9 cellular contexts compared by ENCODE assay signal in the genomic region with DNA sequence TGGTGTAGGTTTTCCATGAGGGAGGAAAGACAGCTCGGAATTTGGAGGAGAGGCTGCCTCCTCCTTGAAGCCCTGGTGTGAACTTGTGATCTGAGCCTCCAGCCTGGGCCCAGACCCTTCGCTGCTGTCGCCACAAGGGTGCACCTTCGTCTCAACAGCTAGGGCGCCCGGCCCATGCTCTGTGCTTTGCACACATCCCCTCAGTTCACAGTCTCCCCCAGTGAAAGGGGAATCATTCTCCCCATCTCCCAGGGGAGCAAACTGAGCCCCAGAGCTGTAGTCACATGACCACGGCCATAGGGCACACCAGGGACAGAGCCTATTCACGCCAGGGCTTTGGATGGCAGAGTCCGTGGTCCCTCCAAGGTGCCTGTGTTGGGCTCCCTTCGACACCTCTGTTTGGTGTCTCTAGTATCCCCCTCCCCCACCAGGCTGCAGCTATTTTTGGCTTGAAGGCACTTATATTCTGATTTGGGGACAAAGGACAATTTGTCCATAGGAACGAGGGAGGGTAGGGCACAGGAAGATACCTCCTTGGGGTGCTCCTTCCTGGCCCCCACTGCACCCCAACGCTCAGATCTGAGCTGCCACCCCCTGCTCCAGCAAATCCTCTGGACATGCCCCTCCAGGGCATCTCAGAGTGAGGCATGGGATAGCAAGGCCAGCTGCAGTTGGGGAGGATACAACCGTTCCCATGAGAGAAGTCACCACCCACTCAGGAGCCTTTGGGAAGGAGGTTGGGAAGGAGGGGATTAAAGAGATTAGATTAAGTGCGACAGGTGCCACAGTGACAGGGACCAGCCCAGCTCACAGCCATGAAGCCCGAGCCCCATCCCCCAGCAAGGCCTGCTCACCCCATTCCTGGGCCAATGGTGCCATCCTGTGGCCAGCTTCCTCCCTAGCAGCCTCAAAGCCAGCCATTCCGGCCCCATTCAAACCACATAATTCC. TPM values are rescaled to one million over a fixed set of nuclear protein-coding genes. Genes with fewer than 3 reads are reported as not detected.
DNase-seq lines count a peak whose midpoint lies in the region; ATAC-seq and TF ChIP-seq lines count a peak whose summit lies in the region.
"Had no signal": no experiment of that assay in that cellular context is flagged by ENCODE, and none has a peak within 500 bp of the region (broad histone marks: within the 10 kb centered on the region; RNA-seq: fewer than 3 reads in every experiment).

No MANE protein-coding gene starts in this region.

- H3K4me1 Mint-ChIP-seq in Calu3 (ENCODE audit: low read depth, unreplicated experiment) (no peaks in the 10 kb centered on the region), nephron progenitor cell (peaks cover 34% of the 10 kb centered on the region)
- no peaks in the 10 kb centered on the region for H3K4me1 Mint-ChIP-seq in activated T-cell treated with anti-CD3 and anti-CD28 coated beads, Interleukin-2, amount 50 U/mL, for 72 hours (ENCODE audit: low read depth)

- H3K27me3 ChIP-seq in OCI-LY3 (ENCODE audit: low read depth, low read length) (peaks cover 3% of the 10 kb centered on the region; the same call in 1 of the 2 replicates), testis (no peaks in the 10 kb centered on the region)

- CTCF ChIA-PET in Calu3 (lab: Charles Lee), result interaction anchor here (0.6 to 1.6 kb wide), 9 partner anchors 138 to 1827 kb away, joined by 3 to 7 read pairs (median 4); no protein-coding TSS in a partner anchor

- H3K4me3 Mint-ChIP-seq in Calu3 (ENCODE audit: low read depth, unreplicated experiment) (no peak overlapping the region), nephron progenitor cell (no peak overlapping the region)
- H3K4me3 Mint-ChIP-seq in activated T-cell treated with anti-CD3 and anti-CD28 coated beads, Interleukin-2, amount 50 U/mL, for 72 hours, result no peak overlapping the region
- H3K4me3 Mint-ChIP-seq: T-helper 1 cell treated with Interleukin-12 subunit alpha and Interleukin-12 subunit beta and Interleukin-4 antibody, amounts not matched to agents 30 μg/mL and 1 μg/mL, for 36 hours had no signal

- H3K27ac Mint-ChIP-seq in Calu3 (ENCODE audit: unreplicated experiment), result no peak overlapping the region
- no peak overlapping the region for H3K27ac Mint-ChIP-seq in activated T-cell treated with anti-CD3 and anti-CD28 coated beads, Interleukin-2, amount 50 U/mL, for 72 hours
- H3K27ac Mint-ChIP-seq in nephron progenitor cell, result no peak overlapping the region
- H3K27ac Mint-ChIP-seq: T-helper 1 cell treated with Interleukin-12 subunit alpha and Interleukin-12 subunit beta and Interleukin-4 antibody, amounts not matched to agents 30 μg/mL and 1 μg/mL, for 36 hours had no signal

- DNase-seq in Calu3 (peak; percentile 84), HuH-7 (ENCODE audit: low spot score) (peak; percentile 78), fibroblast of mammary gland (ENCODE audit: low read depth) (peak; percentile 61), nephron progenitor cell (peak; percentile 88), testis (peak; percentile 80)
- DNase-seq in activated T-cell treated with anti-CD3 and anti-CD28 coated beads, Interleukin-2, amount 50 U/mL, for 72 hours, result peak; percentile 68 to 74

- WGBS in testis, 2 donors, result 67 to 72% methylated on average over 14 to 16 of the region's 16 CpGs

- H3K9ac ChIP-seq in OCI-LY3 (ENCODE audit: low read length), result peak overlapping the region; percentile 4; the same call in 1 of the 2 replicates

- intact Hi-C loops in Calu3 (cut with micrococcal nuclease; ENCODE audit: unreplicated experiment), result loop anchor here (5.0 to 10.0 kb wide), 3 partner anchors 603 to 1203 kb away; no protein-coding TSS in a partner anchor
- intact Hi-C loops in testis (cut with DNase I; ENCODE audit: low total_unique reads), result no loop called here

- no peaks in the 10 kb centered on the region for H3K79me2 ChIP-seq in OCI-LY3 (ENCODE audit: low read length)

- H3K4me3 ChIP-seq in OCI-LY3 (ENCODE audit: low read length) (no peak overlapping the region), fibroblast of mammary gland (ENCODE audit: control insufficient read depth, low read depth, low read length) (no peak overlapping the region), testis (no peak overlapping the region)

- H3K4me2 ChIP-seq in OCI-LY3 (ENCODE audit: low read length), result peak overlapping the region; percentile 48

- TF ChIP-seq CTCF in Calu3 (IDR thresholded peaks at IDR 0.05; ENCODE audit: unreplicated experiment) (peak; percentile 94), OCI-LY3 (IDR thresholded peaks at IDR 0.05; ENCODE audit: low read depth, low read length) (peak; percentile 78), fibroblast of mammary gland (conservative IDR thresholded peaks at IDR 0.05; ENCODE audit: control insufficient read depth, insufficient read depth, low read depth, low read length) (peak; percentile 84), nephron progenitor cell (IDR thresholded peaks at IDR 0.05) (peak; percentile 89), testis (IDR thresholded peaks at IDR 0.05) (peak; percentile 58 to 80 (median 77))

- H3K4me1 ChIP-seq in OCI-LY3 (ENCODE audit: low read length) (peaks cover 21% of the 10 kb centered on the region), testis (peaks cover 11% of the 10 kb centered on the region)

- H3K36me3 ChIP-seq in OCI-LY3 (replicated peaks; ENCODE audit: low read depth, low read length) (no peaks in the 10 kb centered on the region), testis (ENCODE audit: low read depth, missing control alignments) (no peaks in the 10 kb centered on the region)

- H3K27ac ChIP-seq in OCI-LY3 (ENCODE audit: low read length) (no peak overlapping the region), testis (no peak overlapping the region)

- BruUV-seq in Calu3 (replicated peaks; lab: Mats Ljungman, UMichigan), result no TSS peak

- H3K27me3 Mint-ChIP-seq in Calu3 (ENCODE audit: unreplicated experiment), result no peaks in the 10 kb centered on the region
- H3K27me3 Mint-ChIP-seq in activated T-cell treated with anti-CD3 and anti-CD28 coated beads, Interleukin-2, amount 50 U/mL, for 72 hours (ENCODE audit: low read depth), result no peaks in the 10 kb centered on the region
- H3K27me3 Mint-ChIP-seq in nephron progenitor cell (ENCODE audit: low read depth, poor library complexity), result peaks cover 17% of the 10 kb centered on the region

- ATAC-seq in activated T-cell treated with anti-CD3 and anti-CD28 coated beads, Interleukin-2, amount 50 U/mL, for 72 hours (replicated peaks in 1 of 2), result peak; percentile 85
- ATAC-seq in GM18868 (IDR thresholded peaks at IDR 0.05; ENCODE audit: unreplicated experiment), result no peak

- no peaks in the 10 kb centered on the region for H3K9me3 ChIP-seq in OCI-LY3 (ENCODE audit: insufficient read depth, low read length)
- H3K9me3 ChIP-seq in testis, result no peaks in the 10 kb centered on the region

- H2AFZ ChIP-seq in OCI-LY3 (ENCODE audit: low read depth, low read length), result no peak overlapping the region; the same call in 1 of the 2 replicates

- no peaks in the 10 kb centered on the region for H3K9me3 Mint-ChIP-seq in Calu3 (ENCODE audit: low read depth, unreplicated experiment)
- H3K9me3 Mint-ChIP-seq in activated T-cell treated with anti-CD3 and anti-CD28 coated beads, Interleukin-2, amount 50 U/mL, for 72 hours, result no peaks in the 10 kb centered on the region
- H3K9me3 Mint-ChIP-seq in nephron progenitor cell, result no peaks in the 10 kb centered on the region
- H3K9me3 Mint-ChIP-seq: T-helper 1 cell treated with Interleukin-12 subunit alpha and Interleukin-12 subunit beta and Interleukin-4 antibody, amounts not matched to agents 30 μg/mL and 1 μg/mL, for 36 hours had no signal

- no peak for TF ChIP-seq POLR2A in testis (IDR thresholded peaks at IDR 0.05)

- H3K36me3 Mint-ChIP-seq in Calu3 (ENCODE audit: insufficient read depth, unreplicated experiment), result no peaks in the 10 kb centered on the region
- H3K36me3 Mint-ChIP-seq in activated T-cell treated with anti-CD3 and anti-CD28 coated beads, Interleukin-2, amount 50 U/mL, for 72 hours (ENCODE audit: insufficient read depth in 2 of 2), result no peaks in the 10 kb centered on the region
- no peaks in the 10 kb centered on the region for H3K36me3 Mint-ChIP-seq in nephron progenitor cell (ENCODE audit: low read depth)

- H4K20me1 ChIP-seq in OCI-LY3 (ENCODE audit: insufficient read depth, low read length), result no peaks in the 10 kb centered on the region

RNA-seq across cellular contexts. Expression of a gene that starts 15.7 kb away (rescaled TPM):
- total RNA-seq in Calu3 (2022) (not detected in 2 replicates), testis (under 1 TPM; 0.55 to 0.62 TPM)
- total RNA-seq in activated T-cell treated with anti-CD3 and anti-CD28 coated beads, Interleukin-2, amount 50 U/mL, for 72 hours, result 1 to 10 TPM; 1.0 to 1.2 TPM
- polyA plus RNA-seq in testis (ENCODE audit: insufficient read depth, low read depth, low replicate concordance), result 0.32 TPM

RNA-seq across cellular contexts. Expression of a gene that starts 49.9 kb away (rescaled TPM):
- not detected in 2 replicates for total RNA-seq in Calu3 (2022)
- 100 to 1,000 TPM; 220 to 281 TPM for total RNA-seq in activated T-cell treated with anti-CD3 and anti-CD28 coated beads, Interleukin-2, amount 50 U/mL, for 72 hours
- 10 to 100 TPM in 1 of 2 donors, 1 to 10 TPM in 1; 2.0 to 16.3 TPM for total RNA-seq in testis
- polyA plus RNA-seq in testis (ENCODE audit: insufficient read depth, low read depth, low replicate concordance), result 46.9 TPM

Comparison
In these comparisons a context has a peak if more than half of its experiments do, and no peak if none do; other contexts are left out.
1. RNA of a gene that starts 49.9 kb away (total RNA-seq): 220 to 281 TPM in activated T-cell treated with anti-CD3 and anti-CD28 coated beads, Interleukin-2, amount 50 U/mL, for 72 hours; 2.0 to 16.3 TPM in testis and not detected in Calu3; every median in the first group is over 10 times any median in the second.
2. Peak in every context shown above with its lines, with median percentiles within 50 percentile points of each other: DNase-seq and CTCF ChIP-seq.